Comparison of ENCODE assay signal across 26 cellular contexts in the genomic region with DNA sequence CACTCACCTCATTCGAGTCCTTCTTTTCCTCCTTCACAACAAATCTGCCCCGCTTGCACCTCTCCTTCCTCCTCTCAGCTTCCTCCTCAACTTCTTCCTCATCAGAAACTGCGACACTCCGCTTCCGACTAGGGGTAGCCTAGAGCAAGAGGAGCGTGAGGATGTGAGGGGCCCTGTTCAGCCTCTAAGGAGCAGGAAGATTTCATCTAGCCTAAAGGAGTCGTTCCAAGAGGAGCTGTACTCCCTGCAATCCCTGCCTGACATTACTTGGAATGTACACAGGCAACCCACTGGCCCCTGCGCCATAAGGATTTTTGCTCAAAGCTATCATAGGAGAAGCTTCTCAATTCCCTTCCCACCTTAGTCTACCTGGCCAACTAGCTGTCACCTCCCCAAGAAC.
"Had no signal": no experiment of that assay in that cellular context is flagged by ENCODE, and none has a peak within 500 bp of the region (broad histone marks: within the 10 kb centered on the region; RNA-seq: fewer than 3 reads in every experiment).

No MANE protein-coding gene starts in this region.

- H3K4me1 Mint-ChIP-seq: activated B cell treated with CpG ODN at 0.5 μM for 24 hours, endodermal cell had no signal

- ATAC-seq: heart right ventricle, left lung, lower lobe of right lung, right lobe of liver had no signal

- H3K27ac Mint-ChIP-seq: activated B cell treated with CpG ODN at 0.5 μM for 24 hours; dendritic cell treated with granulocyte-macrophage colony-stimulating factor and Interleukin-4, amounts not matched to agents 40 ng/mL and 50 ng/mL, for 4 days; endodermal cell; nephron; progenitor cell of endocrine pancreas; stimulated activated naive CD8-positive, alpha-beta T cell treated with anti-CD3 and anti-CD28 coated beads, Interleukin-15, Interleukin-2, amounts not matched to agents 100 ng/mL and 50 ng/mL, for 24 hours; type B pancreatic cell had no signal

- H3K9me3 ChIP-seq: esophagus squamous epithelium, heart right ventricle, left lung, lower lobe of right lung, neutrophil, ovary, right lobe of liver, uterus had no signal

- H3K27me3 ChIP-seq: esophagus squamous epithelium, heart right ventricle, left lung, neutrophil, ovary, right lobe of liver, uterus had no signal

- H3K9me3 Mint-ChIP-seq: activated B cell treated with CpG ODN at 0.5 μM for 24 hours; dendritic cell treated with granulocyte-macrophage colony-stimulating factor and Interleukin-4, amounts not matched to agents 40 ng/mL and 50 ng/mL, for 4 days; endodermal cell; nephron; stimulated activated naive CD8-positive, alpha-beta T cell treated with anti-CD3 and anti-CD28 coated beads, Interleukin-15, Interleukin-2, amounts not matched to agents 100 ng/mL and 50 ng/mL, for 24 hours; type B pancreatic cell had no signal

- H3K4me1 ChIP-seq: heart right ventricle, left lung, lower lobe of right lung, right lobe of liver, uterus had no signal

- DNase-seq: activated B cell treated with CpG ODN at 0.5 μM for 24 hours; activated CD4-positive, alpha-beta T cell treated with anti-CD3 and anti-CD28 coated beads for 4 hours; activated CD4-positive, alpha-beta T cell treated with anti-CD3 and anti-CD28 coated beads, Interleukin-2, amount 50 U/mL, for 48 hours; activated CD8-positive, alpha-beta memory T cell treated with anti-CD3 and anti-CD28 coated beads for 24 hours; activated naive CD4-positive, alpha-beta T cell treated with Interleukin-2 at 50 U/mL for 16 hours; activated T-cell treated with anti-CD3 and anti-CD28 coated beads, Interleukin-2, amount 50 U/mL, for 1 hour; amygdala; central memory CD4-positive, alpha-beta T cell; endodermal cell; esophagus squamous epithelium; foreskin melanocyte; heart right ventricle; left lung; lower lobe of right lung; mesenchymal stem cell; ovary; right lobe of liver; stimulated activated CD4-positive, alpha-beta T cell treated with anti-CD3 and anti-CD28 coated beads, Interleukin-12 subunit alpha, Interleukin-12 subunit beta, amount 100 ng/mL, for 4 hours; stimulated activated CD4-positive, alpha-beta T cell treated with anti-CD3 and anti-CD28 coated beads, Interleukin-4, amount 100 ng/mL, for 1 hour; uterus had no signal

- H3K36me3 ChIP-seq: ovary, uterus had no signal

- H3K27ac ChIP-seq: esophagus squamous epithelium, heart right ventricle, left lung, lower lobe of right lung, neutrophil, ovary, right lobe of liver, uterus had no signal

- H3K27me3 Mint-ChIP-seq: activated B cell treated with CpG ODN at 0.5 μM for 24 hours; dendritic cell treated with granulocyte-macrophage colony-stimulating factor and Interleukin-4, amounts not matched to agents 40 ng/mL and 50 ng/mL, for 4 days; progenitor cell of endocrine pancreas; stimulated activated naive CD8-positive, alpha-beta T cell treated with anti-CD3 and anti-CD28 coated beads, Interleukin-15, Interleukin-2, amounts not matched to agents 100 ng/mL and 50 ng/mL, for 24 hours; type B pancreatic cell had no signal

- H3K4me3 ChIP-seq: esophagus squamous epithelium, heart right ventricle, left lung, lower lobe of right lung, ovary, right lobe of liver, uterus had no signal

- H3K4me3 Mint-ChIP-seq: activated B cell treated with CpG ODN at 0.5 μM for 24 hours; dendritic cell treated with granulocyte-macrophage colony-stimulating factor and Interleukin-4, amounts not matched to agents 40 ng/mL and 50 ng/mL, for 4 days; endodermal cell; nephron; stimulated activated naive CD8-positive, alpha-beta T cell treated with anti-CD3 and anti-CD28 coated beads, Interleukin-15, Interleukin-2, amounts not matched to agents 100 ng/mL and 50 ng/mL, for 24 hours; type B pancreatic cell had no signal
